Comparison of ENCODE assay signal across 19 cellular contexts in the genomic region with DNA sequence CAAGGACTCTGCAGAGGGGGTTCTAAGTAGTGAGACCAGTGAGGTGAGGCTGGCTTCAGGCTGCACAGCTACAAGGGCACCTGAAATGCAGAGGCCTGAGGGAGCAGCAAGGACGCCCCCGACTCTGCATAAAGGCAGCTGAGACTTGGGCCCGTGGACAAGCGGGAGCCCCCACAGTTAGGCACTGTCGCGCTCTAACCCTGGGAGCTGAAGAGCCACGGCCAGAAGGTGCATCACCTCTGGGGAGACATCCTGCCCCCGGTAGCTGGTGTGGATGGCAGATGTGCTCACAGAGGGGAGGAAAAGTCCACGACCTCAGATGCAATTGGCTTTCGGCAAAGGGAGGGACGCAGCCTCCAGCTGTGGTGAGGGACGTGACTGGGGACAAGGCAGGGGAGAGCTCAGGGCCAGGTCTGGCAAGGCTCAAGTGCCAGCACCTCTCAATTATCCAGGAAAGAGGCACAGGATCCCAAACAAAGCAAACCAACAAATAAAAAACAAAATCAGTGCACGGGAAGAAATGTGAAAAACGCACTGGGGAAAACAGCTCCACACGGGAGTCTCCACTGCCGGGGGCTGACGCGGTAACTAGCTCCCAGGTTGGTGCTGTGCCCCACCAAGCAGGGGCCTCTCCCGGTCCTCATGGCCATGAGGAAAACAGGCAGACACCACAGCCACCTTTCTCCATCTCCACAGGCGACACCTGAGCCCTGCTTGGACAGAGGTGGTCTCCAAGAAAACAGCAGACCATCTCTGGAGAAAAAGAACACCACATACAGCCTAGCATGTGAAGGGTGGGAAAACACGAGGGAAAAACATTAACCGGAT. TPM values are rescaled to one million over a fixed set of nuclear protein-coding genes. Genes with fewer than 3 reads are reported as not detected.
"Had no signal": no experiment of that assay in that cellular context is flagged by ENCODE, and none has a peak within 500 bp of the region (broad histone marks: within the 10 kb centered on the region; RNA-seq: fewer than 3 reads in every experiment).

No MANE protein-coding gene starts in this region.

- H3K9me3 ChIP-seq: adrenal gland, thoracic aorta had no signal

- H3K27ac ChIP-seq: adrenal gland, epithelial cell of prostate, psoas muscle, thoracic aorta, WERI-Rb-1 had no signal

- H3K27me3 ChIP-seq: adrenal gland had no signal

- ATAC-seq: activated naive CD4-positive, alpha-beta T cell treated with anti-CD3 and anti-CD28 coated beads, Interleukin-2, amount 50 U/mL, for 72 hours; effector memory CD8-positive, alpha-beta T cell; natural killer cell treated with Interleukin-12 subunit alpha and Interleukin-12 subunit beta and Interleukin-15 and Interleukin-18, amount 100 ng/mL, for 72 hours; psoas muscle; stimulated activated memory B cell treated with anti-CD40 and anti-IgM and Interleukin-4, amounts not matched to agents 10 μg/mL and 1 μg/mL and 100 μg/mL, for 72 hours had no signal

- DNase-seq: activated CD4-positive, alpha-beta memory T cell treated with anti-CD3 and anti-CD28 coated beads for 36 hours; activated gamma-delta T cell treated with Interleukin-2 at 50 U/mL for 16 hours; activated T-cell treated with anti-CD3 and anti-CD28 coated beads for 4 hours; adrenal gland; effector memory CD8-positive, alpha-beta T cell; foreskin fibroblast; psoas muscle; right cardiac atrium; small intestine; stimulated activated CD4-positive, alpha-beta T cell treated with anti-CD3 and anti-CD28 coated beads, Interleukin-4, amount 100 ng/mL, for 24 hours; WERI-Rb-1 had no signal

- H3K4me3 Mint-ChIP-seq: activated CD4-positive, alpha-beta memory T cell treated with anti-CD3 and anti-CD28 coated beads for 36 hours; activated T-helper 1 cell treated with anti-CD3 and anti-CD28 coated beads, Interleukin-12 subunit alpha, Interleukin-12 subunit beta, Interleukin-2, Interleukin-4 antibody, amounts not matched to agents 30 ng/mL and 10 ng/mL and 1 ng/mL, durations not matched to agents 14 hours and 24 hours and 36 hours; effector memory CD8-positive, alpha-beta T cell; mesothelial cell of epicardium; natural killer cell treated with Interleukin-12 subunit alpha and Interleukin-12 subunit beta and Interleukin-15 and Interleukin-18, amount 100 ng/mL, for 72 hours; stimulated activated memory B cell treated with anti-CD40 and anti-IgM and Interleukin-4, amounts not matched to agents 10 μg/mL and 1 μg/mL and 100 μg/mL, for 72 hours had no signal

- H3K4me1 Mint-ChIP-seq: mesothelial cell of epicardium; stimulated activated memory B cell treated with anti-CD40 and anti-IgM and Interleukin-4, amounts not matched to agents 10 μg/mL and 1 μg/mL and 100 μg/mL, for 72 hours had no signal

- H3K27ac Mint-ChIP-seq: activated CD4-positive, alpha-beta memory T cell treated with anti-CD3 and anti-CD28 coated beads for 36 hours; activated T-helper 1 cell treated with anti-CD3 and anti-CD28 coated beads, Interleukin-12 subunit alpha, Interleukin-12 subunit beta, Interleukin-2, Interleukin-4 antibody, amounts not matched to agents 30 ng/mL and 10 ng/mL and 1 ng/mL, durations not matched to agents 14 hours and 24 hours and 36 hours; mesothelial cell of epicardium; natural killer cell treated with Interleukin-12 subunit alpha and Interleukin-12 subunit beta and Interleukin-15 and Interleukin-18, amount 100 ng/mL, for 72 hours; stimulated activated memory B cell treated with anti-CD40 and anti-IgM and Interleukin-4, amounts not matched to agents 10 μg/mL and 1 μg/mL and 100 μg/mL, for 72 hours had no signal

- H3K9me3 Mint-ChIP-seq: activated CD4-positive, alpha-beta memory T cell treated with anti-CD3 and anti-CD28 coated beads for 36 hours; effector memory CD8-positive, alpha-beta T cell; natural killer cell treated with Interleukin-12 subunit alpha and Interleukin-12 subunit beta and Interleukin-15 and Interleukin-18, amount 100 ng/mL, for 72 hours had no signal

- H3K4me1 ChIP-seq: adrenal gland, psoas muscle had no signal

- H3K4me3 ChIP-seq: adrenal gland, psoas muscle, thoracic aorta had no signal

- H3K27me3 Mint-ChIP-seq: activated CD4-positive, alpha-beta memory T cell treated with anti-CD3 and anti-CD28 coated beads for 36 hours; effector memory CD8-positive, alpha-beta T cell; natural killer cell treated with Interleukin-12 subunit alpha and Interleukin-12 subunit beta and Interleukin-15 and Interleukin-18, amount 100 ng/mL, for 72 hours; stimulated activated memory B cell treated with anti-CD40 and anti-IgM and Interleukin-4, amounts not matched to agents 10 μg/mL and 1 μg/mL and 100 μg/mL, for 72 hours had no signal

RNA-seq across cellular contexts. Expression of gene PLPP2, which starts 23.0 kb away (rescaled TPM):
- total RNA-seq: T-helper 2 cell treated with Interferon-gamma antibody and Interleukin-4, amounts not matched to agents 100 ng/mL and 5 ng/mL, for 36 hours had no signal
